12 cellular contexts compared by ENCODE assay signal in the genomic region with DNA sequence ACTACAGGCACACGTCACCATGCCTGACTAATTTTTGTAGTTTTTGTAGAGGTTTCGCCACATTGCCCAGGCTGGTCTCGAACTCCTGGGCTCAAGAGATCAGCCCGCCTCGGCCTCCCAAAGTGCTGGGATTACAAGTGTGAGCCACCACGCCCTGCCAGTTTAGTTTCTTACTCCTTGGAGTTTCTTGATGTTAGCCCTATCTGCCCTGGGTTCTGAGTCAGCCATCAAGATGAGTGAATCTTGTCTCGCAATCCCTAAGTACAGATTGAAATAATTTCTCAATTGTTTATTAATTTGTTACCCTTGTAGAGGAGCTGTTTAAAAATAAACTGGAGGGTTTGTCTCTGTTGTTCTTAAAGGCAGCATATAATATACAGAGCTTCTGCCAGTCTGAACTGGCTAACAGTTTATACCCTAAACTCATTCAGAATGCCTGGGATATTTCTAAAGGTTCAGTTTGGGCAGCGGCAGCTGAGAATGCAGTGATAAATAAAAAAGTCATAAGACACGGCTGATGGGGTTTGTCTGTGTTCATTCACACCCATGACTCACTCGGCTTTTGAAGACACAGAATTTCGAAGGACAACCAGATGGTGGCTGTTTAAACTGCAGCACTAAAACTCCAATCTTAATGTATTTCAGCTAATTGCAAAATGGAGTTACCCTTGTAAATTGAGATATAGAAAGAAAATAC. TPM values are rescaled to one million over a fixed set of nuclear protein-coding genes. Genes with fewer than 3 reads are reported as not detected.
DNase-seq lines count a peak whose midpoint lies in the region; FAIRE-seq and TF ChIP-seq lines count a peak whose summit lies in the region.
"Had no signal": no experiment of that assay in that cellular context is flagged by ENCODE, and none has a peak within 500 bp of the region (broad histone marks: within the 10 kb centered on the region; RNA-seq: fewer than 3 reads in every experiment).

No MANE protein-coding gene starts in this region.

- TF ChIP-seq CTCF in choroid plexus epithelial cell (conservative IDR thresholded peaks at IDR 0.05; ENCODE audit: low read depth, low read length) = peak; percentile 2

- H3K4me3 ChIP-seq in MG63 (no peak overlapping the region), choroid plexus epithelial cell (ENCODE audit: low read depth, low read length) (no peak overlapping the region), H7 (ENCODE audit: insufficient read depth, low read depth, low read length) (no peak overlapping the region)
- H3K4me3 ChIP-seq: BLaER1 treated with 17β-estradiol and CSF1 and Interleukin-3, amounts not matched to agents 10 nM and 100 nM; right lobe of liver had no signal

- H3K36me3 ChIP-seq in MG63 (no peaks in the 10 kb centered on the region), H7 (replicated peaks; ENCODE audit: control insufficient read depth, insufficient read depth, low read length) (no peaks in the 10 kb centered on the region)
- H3K36me3 ChIP-seq: BLaER1 treated with 17β-estradiol and CSF1 and Interleukin-3, amounts not matched to agents 10 nM and 100 nM; right lobe of liver had no signal

- DNase-seq in AG08395 (ENCODE audit: low spot score) (peak; percentile 89), MG63 (peak; percentile 50), choroid plexus epithelial cell (ENCODE audit: low read depth) (peak; percentile 93), middle frontal gyrus (ENCODE audit: extremely low spot score, low spot score) (peak; percentile 48), T-helper 2 cell (no peak), NCI-H526 treated with DMSO at 0.1 percent for 48 hours (lab: John Stamatoyannopoulos, UW) (no peak), H7 (no peak), GM19239 (ENCODE audit: insufficient read length, low spot score) (no peak)
- DNase-seq: dermis blood vessel endothelial cell, kidney, right lobe of liver had no signal

- no peak for FAIRE-seq in GM19239 (lab: Jason Lieb, UNC)
- FAIRE-seq: kidney had no signal

- H3K27me3 ChIP-seq in MG63 (no peaks in the 10 kb centered on the region), H7 (ENCODE audit: control insufficient read depth, insufficient read depth, low read length) (no peaks in the 10 kb centered on the region)
- H3K27me3 ChIP-seq: BLaER1 treated with 17β-estradiol and CSF1 and Interleukin-3, amounts not matched to agents 10 nM and 100 nM; right lobe of liver had no signal

- H3K9me3 ChIP-seq in MG63 = no peaks in the 10 kb centered on the region
- H3K9me3 ChIP-seq: BLaER1 treated with 17β-estradiol and CSF1 and Interleukin-3, amounts not matched to agents 10 nM and 100 nM; right lobe of liver had no signal

RNA-seq across cellular contexts. Expression of a gene that starts 39.6 kb away (rescaled TPM):
- total RNA-seq in MG63 (2014; rRNA removed; shearing (Covaris generic); ENCODE audit: low replicate concordance) = 5.3 and 6.4 TPM in 2 replicates
- total RNA-seq in H7 (2014; rRNA removed; shearing (Covaris generic)) = 66.0 and 76.7 TPM in 2 replicates

Comparison
In these comparisons a context has a peak if more than half of its experiments do, and no peak if none do; other contexts are left out.
1. DNase-seq: peak in AG08395 (single experiment), MG63 (single experiment), choroid plexus epithelial cell (single experiment) and middle frontal gyrus (single experiment); none in T-helper 2 cell (0 of 5), NCI-H526 treated with DMSO at 0.1 percent for 48 hours (single experiment), H7 (single experiment) and GM19239 (single experiment).